In genomic region chr22:19937616-19938473, GRCh38 we compare ENCODE assay signal across 25 cellular contexts. TPM values are rescaled to one million over a fixed set of nuclear protein-coding genes. Genes with fewer than 3 reads are reported as not detected.
DNase-seq lines count a peak whose midpoint lies in the region; ATAC-seq and TF ChIP-seq lines count a peak whose summit lies in the region.
"Had no signal": no experiment of that assay in that cellular context is flagged by ENCODE, and none has a peak within 500 bp of the region (broad histone marks: within the 10 kb centered on the region; RNA-seq: fewer than 3 reads in every experiment).

No MANE protein-coding gene starts in this region.

- no peaks in the 10 kb centered on the region for H3K9me3 ChIP-seq in upper lobe of right lung
- H3K9me3 ChIP-seq: pancreas had no signal

- intact Hi-C loops in upper lobe of right lung (cut with DNase I): no loop called here

- DNase-seq in SKM-1 treated with dmso at 0.1 percent for 144 hours (lab: John Stamatoyannopoulos, UW; ENCODE audit: unreplicated experiment) (peak; percentile 11), SKM-1 (lab: John Stamatoyannopoulos, UW; ENCODE audit: unreplicated experiment) (no peak), left lobe of liver (ENCODE audit: low spot score) (peak; percentile 80), upper lobe of right lung (peak; percentile 64)
- DNase-seq: activated CD4-positive, alpha-beta T cell treated with anti-CD3 and anti-CD28 coated beads, Interleukin-2, amount 50 U/mL, for 48 hours; activated naive CD4-positive, alpha-beta T cell treated with anti-CD3 and anti-CD28 coated beads for 36 hours; activated T-cell treated with anti-CD3 and anti-CD28 coated beads, Interleukin-2, amount 50 U/mL, for 1 hour; foreskin melanocyte; hippocampal formation; islet precursor cell; MG63; naive thymus-derived CD8-positive, alpha-beta T cell; NCI-H2029 treated with DMSO at 0.1 percent for 48 hours; stimulated activated CD4-positive, alpha-beta T cell treated with anti-CD3 and anti-CD28 coated beads, Interleukin-2, amount 100 ng/mL, for 24 hours; stimulated activated naive CD8-positive, alpha-beta T cell treated with anti-CD3 and anti-CD28 coated beads, Interleukin-15, amount 100 ng/mL, for 72 hours; T-cell had no signal

- TF ChIP-seq CTCF in VCaP (conservative IDR thresholded peaks at IDR 0.05) (no peak), upper lobe of right lung (IDR thresholded peaks at IDR 0.05) (no peak)

- peak overlapping the region; percentile 95 for H3K27ac ChIP-seq in VCaP
- peak overlapping the region; percentile 72 for H3K27ac ChIP-seq in upper lobe of right lung
- H3K27ac ChIP-seq: BLaER1, coronary artery had no signal

- peaks cover 37% of the 10 kb centered on the region for H3K4me1 ChIP-seq in upper lobe of right lung

- H3K4me3 ChIP-seq in upper lobe of right lung: no peak overlapping the region
- H3K4me3 ChIP-seq: BLaER1, coronary artery, GM12878, MG63, pancreas had no signal

- ATAC-seq in left lobe of liver (peak; percentile 57), upper lobe of right lung (peak; percentile 14), GM21360 (IDR thresholded peaks at IDR 0.05; ENCODE audit: unreplicated experiment) (no peak), GM18861 (IDR thresholded peaks at IDR 0.05; ENCODE audit: unreplicated experiment) (no peak), GM19452 (IDR thresholded peaks at IDR 0.05; ENCODE audit: unreplicated experiment) (no peak)
- ATAC-seq: GM12878; naive thymus-derived CD8-positive, alpha-beta T cell; pancreas; Right ventricle myocardium inferior; stimulated activated naive CD8-positive, alpha-beta T cell treated with anti-CD3 and anti-CD28 coated beads, Interleukin-15, amount 100 ng/mL, for 72 hours; T-cell had no signal

- no peaks in the 10 kb centered on the region for H3K27me3 ChIP-seq in upper lobe of right lung
- H3K27me3 ChIP-seq: BLaER1, MG63, pancreas had no signal

- no peaks in the 10 kb centered on the region for H3K36me3 ChIP-seq in upper lobe of right lung
- H3K36me3 ChIP-seq: pancreas had no signal

RNA-seq across cellular contexts. Expression of gene COMT, which starts 3.7 kb away (rescaled TPM):
- total RNA-seq in left lobe of liver (145 TPM), upper lobe of right lung (175 TPM)

RNA-seq across cellular contexts. Expression of gene TXNRD2, which starts 3.8 kb away (rescaled TPM):
- 44.6 TPM for total RNA-seq in left lobe of liver
- 40.7 TPM for total RNA-seq in upper lobe of right lung

Comparison
In these comparisons a context has a peak if more than half of its experiments do, and no peak if none do; other contexts are left out.
1. ATAC-seq: peak in left lobe of liver (single experiment) and upper lobe of right lung (single experiment); none in GM21360 (single experiment), GM18861 (single experiment) and GM19452 (single experiment).